ENCODE assay signal across 10 cellular contexts in the genomic region with DNA sequence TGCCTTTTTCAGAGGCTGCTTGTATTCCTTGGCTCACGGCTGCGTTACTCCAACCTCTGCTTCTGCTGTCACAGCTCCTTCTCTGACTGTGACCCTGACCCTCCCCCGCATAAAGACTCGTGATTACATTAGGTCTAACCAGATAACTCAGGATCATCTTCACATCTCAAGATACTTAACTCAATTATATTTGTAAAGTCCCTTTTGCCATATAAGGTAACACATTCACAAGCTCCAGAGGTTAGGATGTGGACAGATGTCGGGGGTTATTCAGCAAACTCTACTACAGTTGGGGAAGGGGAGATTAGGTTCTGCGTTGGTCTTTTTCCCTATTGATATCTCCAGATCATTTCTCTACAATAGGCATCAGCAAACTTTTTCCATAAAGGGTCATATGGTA.
"Had no signal": no experiment of that assay in that cellular context is flagged by ENCODE, and none has a peak within 500 bp of the region (broad histone marks: within the 10 kb centered on the region; RNA-seq: fewer than 3 reads in every experiment).

No MANE protein-coding gene starts in this region.

- DNase-seq: GM23248, GOT3, H7, HFFc6, IMR-90, KG1 had no signal

- H3K4me3 ChIP-seq: GM23248, HAP-1, K562 had no signal

- ATAC-seq: HCT116, K562 had no signal

- H3K9me3 ChIP-seq: HAP-1 had no signal

- FAIRE-seq: K562 had no signal

- H3K27ac ChIP-seq: GM23248, HL-60 had no signal

- H3K4me1 ChIP-seq: HAP-1 had no signal

- H3K36me3 ChIP-seq: HAP-1 had no signal

- H3K9ac ChIP-seq: GM23248 had no signal

- H2AFZ ChIP-seq: GM23248 had no signal
